ENCODE assay signal across 22 cellular contexts in genomic region chr4:92334716-92335350, GRCh38. TPM values are rescaled to one million over a fixed set of nuclear protein-coding genes. Genes with fewer than 3 reads are reported as not detected.
A peak's percentile ranks its signal among the peaks of the same experiment; 100 is the strongest.
DNase-seq lines count a peak whose midpoint lies in the region; ATAC-seq, FAIRE-seq and TF ChIP-seq lines count a peak whose summit lies in the region.
"Had no signal": no experiment of that assay in that cellular context is flagged by ENCODE, and none has a peak within 500 bp of the region (broad histone marks: within the 10 kb centered on the region; RNA-seq: fewer than 3 reads in every experiment).

No MANE protein-coding gene starts in this region.

- TF ChIP-seq RAD21 in Ishikawa (IDR thresholded peaks at IDR 0.05; ENCODE audit: low read depth), result no peak

- TF ChIP-seq POLR2A in erythroblast (IDR thresholded peaks at IDR 0.05; ENCODE audit: low read length), result no peak

- 3 to 6% methylated on average over 1 of the region's 1 CpG for WGBS in pancreas, 2 donors

- no peaks in the 10 kb centered on the region for H3K79me2 ChIP-seq in astrocyte (ENCODE audit: insufficient read depth, low read length)

- DNase-seq in astrocyte (ENCODE audit: low read depth), result peak; percentile 67
- DNase-seq in globus pallidus (ENCODE audit: low spot score), result peak; percentile 47
- DNase-seq in pancreas, result peak in 2 of 6 donors; percentile 18 to 29
- DNase-seq in NCI-H526 (lab: John Stamatoyannopoulos, UW), result no peak
- DNase-seq in urothelium cell line (ENCODE audit: low spot score), result no peak
- no peak for DNase-seq in erythroblast (lab: John Stamatoyannopoulos, UW)
- no peak for DNase-seq in NCI-H1092 treated with DMSO at 0.1 percent for 48 hours (lab: John Stamatoyannopoulos, UW)
- DNase-seq: activated CD4-positive, alpha-beta T cell treated with anti-CD3 and anti-CD28 coated beads, Interleukin-2, amount 50 U/mL, for 1 hour; activated CD8-positive, alpha-beta memory T cell treated with anti-CD3 and anti-CD28 coated beads, Interleukin-2, amount 50 U/mL, for 48 hours; activated effector memory CD4-positive, alpha-beta T cell treated with anti-CD3 and anti-CD28 coated beads, Interleukin-2, amount 50 U/mL, for 16 hours; amniotic stem cell; CD8-positive, alpha-beta T cell; cerebellar nuclear complex; effector memory CD8-positive, alpha-beta T cell; NCI-H1092; NCI-H2081; right lobe of liver; stimulated activated naive CD4-positive, alpha-beta T cell had no signal

- H3K27ac ChIP-seq in astrocyte (ENCODE audit: low read depth, low read length) (no peak overlapping the region), pancreas (no peak overlapping the region)
- H3K27ac ChIP-seq: right lobe of liver, tibial nerve, VCaP had no signal

- H3K4me1 ChIP-seq in astrocyte (ENCODE audit: insufficient read depth, low read length), result no peaks in the 10 kb centered on the region
- H3K4me1 ChIP-seq in pancreas, result no peaks in the 10 kb centered on the region
- H3K4me1 ChIP-seq: right lobe of liver had no signal

- TF ChIP-seq EP300 in Ishikawa (IDR thresholded peaks at IDR 0.05; ENCODE audit: borderline replicate concordance), result no peak

- FAIRE-seq in astrocyte (lab: Jason Lieb, UNC) (no peak), pancreas (lab: Jason Lieb, UNC) (no peak), urothelium cell line (lab: Jason Lieb, UNC) (no peak)

- no peaks in the 10 kb centered on the region for H3K36me3 Mint-ChIP-seq in astrocyte (ENCODE audit: low read depth, unreplicated experiment)
- H3K36me3 Mint-ChIP-seq: CD8-positive, alpha-beta T cell had no signal

- no peaks in the 10 kb centered on the region for H3K36me3 ChIP-seq in astrocyte (ENCODE audit: insufficient read depth, low read length)
- H3K36me3 ChIP-seq in pancreas, result no peaks in the 10 kb centered on the region
- H3K36me3 ChIP-seq: right lobe of liver, tibial nerve had no signal

- H3K9me3 ChIP-seq in astrocyte (ENCODE audit: insufficient read depth, low read depth, low read length) (no peaks in the 10 kb centered on the region), pancreas (no peaks in the 10 kb centered on the region)
- H3K9me3 ChIP-seq: tibial nerve had no signal

- intact Hi-C loops in pancreas (cut with DNase I), result no loop called here

- no peak overlapping the region for H3K9ac ChIP-seq in astrocyte (ENCODE audit: low read length)

- no peak overlapping the region for H3K4me2 ChIP-seq in astrocyte (ENCODE audit: low read length)

- H3K4me1 Mint-ChIP-seq in astrocyte (ENCODE audit: low read depth, unreplicated experiment), result no peaks in the 10 kb centered on the region

- H3K4me3 Mint-ChIP-seq in astrocyte (ENCODE audit: unreplicated experiment), result no peak overlapping the region
- H3K4me3 Mint-ChIP-seq: CD8-positive, alpha-beta T cell; effector memory CD8-positive, alpha-beta T cell had no signal

- H3K27ac Mint-ChIP-seq in astrocyte (ENCODE audit: unreplicated experiment), result no peak overlapping the region
- H3K27ac Mint-ChIP-seq: CD8-positive, alpha-beta T cell; effector memory CD8-positive, alpha-beta T cell had no signal

- no peaks in the 10 kb centered on the region for H4K20me1 ChIP-seq in astrocyte (ENCODE audit: insufficient read depth, low read length)

- TF ChIP-seq CTCF in astrocyte (IDR thresholded peaks at IDR 0.05; ENCODE audit: insufficient read depth, low read depth, low read length), result no peak
- no peak for TF ChIP-seq CTCF in pancreas (IDR thresholded peaks at IDR 0.05)

- H3K27me3 Mint-ChIP-seq in astrocyte (ENCODE audit: low read depth, unreplicated experiment), result peaks cover 2% of the 10 kb centered on the region
- H3K27me3 Mint-ChIP-seq: effector memory CD8-positive, alpha-beta T cell had no signal

- H2AFZ ChIP-seq in astrocyte (ENCODE audit: low read depth, low read length), result no peak overlapping the region

- no peak overlapping the region for H3K4me3 ChIP-seq in astrocyte (ENCODE audit: insufficient read depth, low read depth, low read length)
- no peak overlapping the region for H3K4me3 ChIP-seq in pancreas
- H3K4me3 ChIP-seq: right lobe of liver, tibial nerve had no signal

- no peaks in the 10 kb centered on the region for H3K9me3 Mint-ChIP-seq in astrocyte (ENCODE audit: unreplicated experiment)
- H3K9me3 Mint-ChIP-seq: CD8-positive, alpha-beta T cell had no signal

- peak; percentile 68 to 91 (median 80) for ATAC-seq in pancreas
- ATAC-seq: CD8-positive, alpha-beta T cell; effector memory CD8-positive, alpha-beta T cell had no signal

- H3K27me3 ChIP-seq in astrocyte (ENCODE audit: insufficient read depth, low read length), result no peaks in the 10 kb centered on the region
- no peaks in the 10 kb centered on the region for H3K27me3 ChIP-seq in pancreas
- H3K27me3 ChIP-seq: right lobe of liver, tibial nerve had no signal

TF ChIP-seq in Ishikawa, 13 proteins besides CTCF, POLR2A, EP300 and RAD21:
- TF ChIP-seq EGR1 (IDR thresholded peaks at IDR 0.05), result no peak
- TF ChIP-seq, protein P1, sequence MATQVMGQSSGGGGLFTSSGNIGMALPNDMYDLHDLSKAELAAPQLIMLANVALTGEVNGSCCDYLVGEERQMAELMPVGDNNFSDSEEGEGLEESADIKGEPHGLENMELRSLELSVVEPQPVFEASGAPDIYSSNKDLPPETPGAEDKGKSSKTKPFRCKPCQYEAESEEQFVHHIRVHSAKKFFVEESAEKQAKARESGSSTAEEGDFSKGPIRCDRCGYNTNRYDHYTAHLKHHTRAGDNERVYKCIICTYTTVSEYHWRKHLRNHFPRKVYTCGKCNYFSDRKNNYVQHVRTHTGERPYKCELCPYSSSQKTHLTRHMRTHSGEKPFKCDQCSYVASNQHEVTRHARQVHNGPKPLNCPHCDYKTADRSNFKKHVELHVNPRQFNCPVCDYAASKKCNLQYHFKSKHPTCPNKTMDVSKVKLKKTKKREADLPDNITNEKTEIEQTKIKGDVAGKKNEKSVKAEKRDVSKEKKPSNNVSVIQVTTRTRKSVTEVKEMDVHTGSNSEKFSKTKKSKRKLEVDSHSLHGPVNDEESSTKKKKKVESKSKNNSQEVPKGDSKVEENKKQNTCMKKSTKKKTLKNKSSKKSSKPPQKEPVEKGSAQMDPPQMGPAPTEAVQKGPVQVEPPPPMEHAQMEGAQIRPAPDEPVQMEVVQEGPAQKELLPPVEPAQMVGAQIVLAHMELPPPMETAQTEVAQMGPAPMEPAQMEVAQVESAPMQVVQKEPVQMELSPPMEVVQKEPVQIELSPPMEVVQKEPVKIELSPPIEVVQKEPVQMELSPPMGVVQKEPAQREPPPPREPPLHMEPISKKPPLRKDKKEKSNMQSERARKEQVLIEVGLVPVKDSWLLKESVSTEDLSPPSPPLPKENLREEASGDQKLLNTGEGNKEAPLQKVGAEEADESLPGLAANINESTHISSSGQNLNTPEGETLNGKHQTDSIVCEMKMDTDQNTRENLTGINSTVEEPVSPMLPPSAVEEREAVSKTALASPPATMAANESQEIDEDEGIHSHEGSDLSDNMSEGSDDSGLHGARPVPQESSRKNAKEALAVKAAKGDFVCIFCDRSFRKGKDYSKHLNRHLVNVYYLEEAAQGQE (IDR thresholded peaks at IDR 0.05; ENCODE audit: low read depth), result no peak
- TF ChIP-seq NFIC (IDR thresholded peaks at IDR 0.05), result peak; percentile 64
- TF ChIP-seq, protein P2, sequence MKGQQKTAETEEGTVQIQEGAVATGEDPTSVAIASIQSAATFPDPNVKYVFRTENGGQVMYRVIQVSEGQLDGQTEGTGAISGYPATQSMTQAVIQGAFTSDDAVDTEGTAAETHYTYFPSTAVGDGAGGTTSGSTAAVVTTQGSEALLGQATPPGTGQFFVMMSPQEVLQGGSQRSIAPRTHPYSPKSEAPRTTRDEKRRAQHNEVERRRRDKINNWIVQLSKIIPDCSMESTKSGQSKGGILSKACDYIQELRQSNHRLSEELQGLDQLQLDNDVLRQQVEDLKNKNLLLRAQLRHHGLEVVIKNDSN (IDR thresholded peaks at IDR 0.05), result no peak
- no peak for TF ChIP-seq FOXM1 (IDR thresholded peaks at IDR 0.05; ENCODE audit: borderline replicate concordance, low read depth)
- no peak for TF ChIP-seq TAF1 (IDR thresholded peaks at IDR 0.05; ENCODE audit: low read depth)
- no peak for TF ChIP-seq TCF12 (IDR thresholded peaks at IDR 0.05; ENCODE audit: low read depth)

RNA-seq across cellular contexts. Expression of gene GRID2, which starts 31.1 kb away (rescaled TPM):
- 0.07 and 0.14 TPM in 2 replicates for total RNA-seq in astrocyte
- under 1 TPM in 1 of 6 donors, not detected in 5; 0.39 TPM for total RNA-seq in pancreas
- polyA plus RNA-seq in pancreas, result not detected
- total RNA-seq: CD8-positive, alpha-beta T cell; right lobe of liver; T-helper 1 cell treated with Interleukin-12 subunit alpha and Interleukin-12 subunit beta and Interleukin-4 antibody, amounts not matched to agents 30 ng/mL and 1 ng/mL, for 36 hours had no signal

Comparison
In these comparisons a context has a peak if more than half of its experiments do, and no peak if none do; other contexts are left out.
1. DNase-seq: peak in astrocyte (single experiment) and globus pallidus (single experiment); none in NCI-H526 (0 of 2), urothelium cell line (single experiment), erythroblast (0 of 2) and NCI-H1092 treated with DMSO at 0.1 percent for 48 hours (single experiment).